In the genomic region with DNA sequence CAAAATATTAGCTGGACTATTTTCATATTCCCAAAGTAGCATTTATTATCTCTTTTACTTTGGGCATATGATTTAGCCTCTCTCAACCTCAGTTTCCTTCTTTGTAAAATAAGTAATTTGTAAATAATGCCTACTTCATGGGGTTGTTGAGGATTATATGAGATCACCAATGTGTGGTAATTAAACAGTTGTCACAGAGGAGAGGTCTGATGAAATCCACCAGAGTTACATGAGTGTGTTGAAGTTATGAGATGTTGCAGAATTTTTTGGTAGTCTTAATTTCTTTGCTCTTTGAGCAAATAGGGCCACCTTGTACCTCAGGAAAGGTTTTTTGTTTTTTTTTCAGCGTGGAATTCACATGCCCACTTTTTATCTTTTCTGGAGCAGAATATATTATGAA, we compare ENCODE assay signal across 9 cellular contexts. TPM values are rescaled to one million over a fixed set of nuclear protein-coding genes. Genes with fewer than 3 reads are reported as not detected.
DNase-seq lines count a peak whose midpoint lies in the region; ATAC-seq, FAIRE-seq and TF ChIP-seq lines count a peak whose summit lies in the region.
"Had no signal": no experiment of that assay in that cellular context is flagged by ENCODE, and none has a peak within 500 bp of the region (broad histone marks: within the 10 kb centered on the region; RNA-seq: fewer than 3 reads in every experiment).

No MANE protein-coding gene starts in this region.

- no peak for FAIRE-seq in A549 (lab: Jason Lieb, UNC)

- POLR2A ChIA-PET in A549 (lab: Yijun Ruan, JAX), result interaction anchor here (2.2 kb wide), 1 partner anchor 8 kb away, joined by 48 read pairs; a partner anchor contains a TSS

- H3K27ac ChIP-seq in A549, result peak overlapping the region in 1 of 2 experiments; percentile 26; a peak in 2 of 6 replicates
- no peak overlapping the region for H3K27ac ChIP-seq in HUES6 (ENCODE audit: low read depth, low read length)
- H3K27ac ChIP-seq in adrenal gland, result peak overlapping the region in 3 of 5 donors; percentile 75 to 92 (median 79)
- peak overlapping the region; percentile 71 to 80 (median 78) for H3K27ac ChIP-seq in right lobe of liver

- 16% methylated on average over 1 of the region's 1 CpG for WGBS in A549 (ENCODE audit: missing lambda C conversion rate)
- 58 to 91% (median 80%) methylated on average over 1 of the region's 1 CpG for WGBS in adrenal gland, 4 donors
- 20% methylated on average over 1 of the region's 1 CpG for WGBS in right lobe of liver (ENCODE audit: insufficient coverage, low coverage, low lambda C conversion rate, missing lambda C conversion rate)

- peaks cover 5% of the 10 kb centered on the region; the same call in 1 of the 3 replicates for H3K4me1 ChIP-seq in A549
- no peaks in the 10 kb centered on the region for H3K4me1 ChIP-seq in HUES6 (ENCODE audit: control insufficient read depth, insufficient read depth, low read length)
- H3K4me1 ChIP-seq in adrenal gland (replicated peaks in 1 of 2), result peaks cover 0 to 9% of the 10 kb centered on the region in 2 donors
- H3K4me1 ChIP-seq in right lobe of liver, result no peaks in the 10 kb centered on the region

- CTCF ChIA-PET in A549 (lab: Yijun Ruan, JAX), result interaction anchor here (0.7 to 5.5 kb wide), 4 partner anchors 9 to 124 kb away, joined by 3 to 35 read pairs (median 10); a partner anchor contains a TSS

- no peak for TF ChIP-seq EP300 in A549 (IDR thresholded peaks at IDR 0.05)

- peak overlapping the region; percentile 62 for H3K4me2 ChIP-seq in A549

- TF ChIP-seq POLR2A in A549 (IDR thresholded peaks at IDR 0.05; ENCODE audit: low read length), result no peak
- no peak for TF ChIP-seq POLR2A in adrenal gland (IDR thresholded peaks at IDR 0.05)
- no peak for TF ChIP-seq POLR2A in right lobe of liver (IDR thresholded peaks at IDR 0.05)

- H3K9me3 ChIP-seq in A549 (no peaks in the 10 kb centered on the region), HUES6 (ENCODE audit: control insufficient read depth, insufficient read depth, low read depth, low read length) (no peaks in the 10 kb centered on the region; the same call in 1 of the 2 replicates), adrenal gland (replicated peaks in 1 of 3) (no peaks in the 10 kb centered on the region), right lobe of liver (no peaks in the 10 kb centered on the region)

- H3K36me3 ChIP-seq in HUES6 (ENCODE audit: control insufficient read depth, insufficient read depth, low read length), result peaks cover 26% of the 10 kb centered on the region
- H3K36me3 ChIP-seq in adrenal gland (replicated peaks in 1 of 2), result peaks cover 0 to 3% of the 10 kb centered on the region in 2 donors
- H3K36me3 ChIP-seq in right lobe of liver, result peaks cover 0 to 9% (median 0%) of the 10 kb centered on the region in 4 donors

- H3K27me3 ChIP-seq in HUES6 (ENCODE audit: control insufficient read depth, insufficient read depth, low read length) (no peaks in the 10 kb centered on the region), adrenal gland (no peaks in the 10 kb centered on the region), right lobe of liver (no peaks in the 10 kb centered on the region)

- intact Hi-C loops in adrenal gland (cut with DNase I), result no loop called here
- intact Hi-C loops in right lobe of liver (cut with DNase I), result no loop called here
- intact Hi-C loops in sciatic nerve (cut with DNase I), result no loop called here

- ATAC-seq in A549 (no peak), right lobe of liver (peak in 1 of 4 donors; percentile 24), sciatic nerve (no peak), GM21786 (IDR thresholded peaks at IDR 0.05; ENCODE audit: unreplicated experiment) (no peak)

- H3K9ac ChIP-seq in HUES6 (ENCODE audit: low read length), result peak overlapping the region; percentile 90

- no peak for TF ChIP-seq CTCF in A549 (IDR thresholded peaks at IDR 0.05)
- no peak for TF ChIP-seq CTCF in adrenal gland (IDR thresholded peaks at IDR 0.05)
- no peak for TF ChIP-seq CTCF in right lobe of liver (IDR thresholded peaks at IDR 0.05)

- H3K4me3 ChIP-seq in A549 (peak overlapping the region; percentile 85), HUES6 (ENCODE audit: low read depth, low read length) (peak overlapping the region; percentile 92), adrenal gland (peak overlapping the region in 2 of 4 donors; percentile 33 to 66), right lobe of liver (peak overlapping the region; percentile 38 to 66 (median 65))

- DNase-seq in A549 (ENCODE audit: low read depth in 1 of 2, low spot score in 1 of 2), result no peak
- DNase-seq in adrenal gland, result no peak
- no peak for DNase-seq in right lobe of liver
- DNase-seq in putamen (ENCODE audit: low spot score), result no peak
- DNase-seq in NCI-H82 (lab: John Stamatoyannopoulos, UW), result no peak
- no peak for DNase-seq in sciatic nerve (ENCODE audit: low spot score)
- DNase-seq: NCI-H345 had no signal

- no peak for TF ChIP-seq RAD21 in A549 (conservative IDR thresholded peaks at IDR 0.05 in 1 of 2, IDR thresholded peaks at IDR 0.05 in 1 of 2)

TF ChIP-seq in A549, 52 proteins besides CTCF, POLR2A, EP300 and RAD21:
- TF ChIP-seq MAZ (IDR thresholded peaks at IDR 0.05; ENCODE audit: borderline replicate concordance, low read depth, low read length) (no peak), ZC3H11A (IDR thresholded peaks at IDR 0.05) (no peak), PHF8 (IDR thresholded peaks at IDR 0.05; ENCODE audit: borderline replicate concordance, low read depth) (no peak)
- TF ChIP-seq, protein P1, sequence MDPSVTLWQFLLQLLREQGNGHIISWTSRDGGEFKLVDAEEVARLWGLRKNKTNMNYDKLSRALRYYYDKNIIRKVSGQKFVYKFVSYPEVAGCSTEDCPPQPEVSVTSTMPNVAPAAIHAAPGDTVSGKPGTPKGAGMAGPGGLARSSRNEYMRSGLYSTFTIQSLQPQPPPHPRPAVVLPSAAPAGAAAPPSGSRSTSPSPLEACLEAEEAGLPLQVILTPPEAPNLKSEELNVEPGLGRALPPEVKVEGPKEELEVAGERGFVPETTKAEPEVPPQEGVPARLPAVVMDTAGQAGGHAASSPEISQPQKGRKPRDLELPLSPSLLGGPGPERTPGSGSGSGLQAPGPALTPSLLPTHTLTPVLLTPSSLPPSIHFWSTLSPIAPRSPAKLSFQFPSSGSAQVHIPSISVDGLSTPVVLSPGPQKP (IDR thresholded peaks at IDR 0.05; ENCODE audit: low read depth, low read length), result no peak

RNA-seq across cellular contexts. Expression of a gene that starts 1.4 kb away (rescaled TPM):
- polyA plus RNA-seq in A549 (2011; rRNA removed) (1,133 and 1,475 TPM in 2 replicates), A549 (2017; fragmentation: RNase III; extraction: RNeasy Plus Mini Kit Qiagen cat#74134 plus additional on column Dnase treatment) (792 to 839 TPM (median 813 TPM) in 3 replicates), adrenal gland (1,000 to 10,000 TPM in 1 of 3 donors, 100 to 1,000 TPM in 2; 603 to 1,027 (median 697) TPM)
- 1,343 and 1,622 TPM in 2 replicates for polyA plus RNA-seq in A549 (2012; cell fraction: cytosol; rRNA removed)
- polyA plus RNA-seq in A549 (2012; cell fraction: nucleus; rRNA removed), result 430 and 649 TPM in 2 replicates
- polyA minus RNA-seq in A549 (2011; rRNA and poly(A)+ RNA removed), result 91.8 and 115 TPM in 2 replicates
- total RNA-seq in adrenal gland (100 to 1,000 TPM; 164 to 376 (median 249) TPM), right lobe of liver (100 to 1,000 TPM; 144 to 906 (median 181) TPM), sciatic nerve (107 TPM)

RNA-seq across cellular contexts. Expression of a gene that starts 5.5 kb away (rescaled TPM):
- polyA plus RNA-seq in A549 (2011; rRNA removed) (81.6 and 86.4 TPM in 2 replicates), A549 (2017; fragmentation: RNase III; extraction: RNeasy Plus Mini Kit Qiagen cat#74134 plus additional on column Dnase treatment) (39.5 to 44.7 TPM (median 44.3 TPM) in 3 replicates), adrenal gland (10 to 100 TPM in 1 of 3 donors, 1 to 10 TPM in 2; 8.5 to 73.2 (median 9.3) TPM)
- polyA plus RNA-seq in A549 (2012; cell fraction: cytosol; rRNA removed), result 17.2 and 17.9 TPM in 2 replicates
- polyA plus RNA-seq in A549 (2012; cell fraction: nucleus; rRNA removed), result 10.0 and 17.2 TPM in 2 replicates
- polyA minus RNA-seq in A549 (2011; rRNA and poly(A)+ RNA removed), result 64.6 and 82.8 TPM in 2 replicates
- total RNA-seq in adrenal gland (10 to 100 TPM; 22.9 to 77.0 (median 47.8) TPM), right lobe of liver (10 to 100 TPM; 54.8 to 78.3 (median 65.9) TPM), sciatic nerve (59.5 TPM)

RNA-seq across cellular contexts. Expression of a gene that starts 9.8 kb away (rescaled TPM):
- polyA plus RNA-seq in A549 (2011; rRNA removed) (12.2 and 13.0 TPM in 2 replicates), A549 (2017; fragmentation: RNase III; extraction: RNeasy Plus Mini Kit Qiagen cat#74134 plus additional on column Dnase treatment) (6.0 to 6.8 TPM (median 6.5 TPM) in 3 replicates), adrenal gland (1 to 10 TPM; 2.6 to 6.1 (median 3.4) TPM)
- 1.1 and 1.4 TPM in 2 replicates for polyA plus RNA-seq in A549 (2012; cell fraction: cytosol; rRNA removed)
- 1.1 and 1.6 TPM in 2 replicates for polyA plus RNA-seq in A549 (2012; cell fraction: nucleus; rRNA removed)
- polyA minus RNA-seq in A549 (2011; rRNA and poly(A)+ RNA removed), result 15.8 and 18.4 TPM in 2 replicates
- total RNA-seq in adrenal gland (10 to 100 TPM in 7 of 8 donors, 1 to 10 TPM in 1; 7.7 to 20.9 (median 13.7) TPM), right lobe of liver (1 to 10 TPM; 2.1 to 3.9 (median 3.2) TPM), sciatic nerve (15.2 TPM)
